Comparison of ENCODE assay signal across 7 cellular contexts in the genomic region with DNA sequence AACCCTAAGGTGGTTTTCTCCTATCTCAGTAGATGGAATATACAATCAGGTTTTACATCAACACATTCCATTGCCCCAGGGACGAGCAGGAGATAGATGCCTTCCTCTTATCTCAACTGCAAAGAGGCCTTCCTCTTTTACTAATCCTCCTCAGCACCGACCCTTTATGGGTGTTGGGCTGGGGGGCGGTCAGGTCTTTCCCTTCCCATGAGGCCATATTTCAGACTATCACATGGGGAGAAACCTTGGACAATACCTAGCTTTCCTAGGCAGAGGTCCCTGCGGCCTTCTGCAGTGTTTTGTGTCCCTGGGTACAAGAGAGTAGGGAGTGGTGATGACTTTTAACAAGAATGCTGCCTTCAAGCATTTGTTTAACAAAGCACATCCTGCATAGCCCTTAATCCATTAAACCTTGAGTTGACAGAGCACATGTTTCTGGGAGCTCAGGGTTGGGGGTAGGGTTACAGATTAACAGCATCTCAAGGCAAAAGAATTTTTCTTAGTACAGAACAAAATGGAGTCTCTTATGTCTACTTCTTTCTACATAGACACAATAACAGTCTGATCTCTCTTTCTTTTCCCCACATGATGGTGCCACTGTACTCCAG. TPM values are rescaled to one million over a fixed set of nuclear protein-coding genes. Genes with fewer than 3 reads are reported as not detected.
A peak's percentile ranks its signal among the peaks of the same experiment; 100 is the strongest.
DNase-seq lines count a peak whose midpoint lies in the region; ATAC-seq, FAIRE-seq and TF ChIP-seq lines count a peak whose summit lies in the region.
"Not testable (repeated sequence)": the region's sequence is repeated elsewhere in the genome, so short reads cannot be mapped to it uniquely, and the experiment has no call there.

No MANE protein-coding gene starts in this region.

- not testable (repeated sequence) for H3K56ac ChIP-seq in IMR-90 (ENCODE audit: extremely low read depth, insufficient read depth, low read length); H1 (replicated peaks; ENCODE audit: insufficient read length, low read depth, low read length)

- H3K9me3 Mint-ChIP-seq in neural progenitor cell = not testable (repeated sequence)

- TF ChIP-seq CTCF in IMR-90 (conservative IDR thresholded peaks at IDR 0.05; ENCODE audit: low read depth, low read length); H1 (IDR thresholded peaks at IDR 0.05; ENCODE audit: control extremely low read depth in 1 of 3, insufficient read depth in 1 of 3, low read depth in 1 of 3, low read length in 3 of 3); neural progenitor cell (IDR thresholded peaks at IDR 0.05): not testable (repeated sequence)

- intact Hi-C loops in IMR-90 (cut with micrococcal nuclease) = not testable (repeated sequence)

- not testable (repeated sequence) for H3K4me2 ChIP-seq in IMR-90 (ENCODE audit: low read depth, low read length)
- H3K4me2 ChIP-seq in H1 (ENCODE audit: insufficient read depth in 1 of 2, low read depth in 2 of 2, low read length in 2 of 2) (peak overlapping the region; percentile 30 to 68; a peak in 3 of 4 replicates), neural progenitor cell (peak overlapping the region; percentile 42)

- not testable (repeated sequence) for H2BK15ac ChIP-seq in IMR-90 (ENCODE audit: low read depth, low read length); H1 (ENCODE audit: low read length)

- not testable (repeated sequence) for H3K4me1 ChIP-seq in IMR-90 (ENCODE audit: control insufficient read depth, insufficient read depth, low read length)
- H3K4me1 ChIP-seq in H1 (replicated peaks in 1 of 4; ENCODE audit: control insufficient read depth in 3 of 4, insufficient read depth in 4 of 4, low read length in 3 of 4) (peaks cover 0 to 12% (median 5%) of the 10 kb centered on the region in 4 experiments; a peak in 5 of 7 replicates), iPS-15b (ENCODE audit: control insufficient read depth, insufficient read depth, low read length) (peaks cover 11% of the 10 kb centered on the region), neural progenitor cell (peaks cover 12% of the 10 kb centered on the region)

- POLR2A ChIA-PET in IMR-90 (lab: Charles Lee; ENCODE audit: unreplicated experiment) = not testable (repeated sequence)
- POLR2A ChIA-PET in H1 (lab: Charles Lee; ENCODE audit: partially characterized antibody) = interaction anchor here (0.9 to 3.4 kb wide), 9 partner anchors 9 to 62 kb away, joined by 3 to 25 read pairs (median 5); partner anchors contain the start of gene KCTD7

- BruUV-seq in IMR-90 (replicated peaks; lab: Mats Ljungman, UMichigan) = not testable (repeated sequence)

- peak overlapping the region; percentile 47; the same call in 1 of the 2 replicates for H3K4ac ChIP-seq in IMR-90 (ENCODE audit: low read depth, low read length)
- not testable (repeated sequence) for H3K4ac ChIP-seq in H1 (replicated peaks; ENCODE audit: insufficient read length, low read depth, low read length)

- not testable (repeated sequence) for H3K79me1 ChIP-seq in IMR-90 (ENCODE audit: low read depth in 1 of 2, low read length in 2 of 2); H1 (ENCODE audit: low read depth, low read length)

- not testable (repeated sequence) for ATAC-seq in IMR-90 (ENCODE audit: low read depth)

- H3K9ac ChIP-seq in IMR-90 (ENCODE audit: low read depth, low read length); H1 (replicated peaks in 1 of 4; ENCODE audit: extremely low read depth in 1 of 4, low read depth in 3 of 4, low read length in 3 of 4); neural progenitor cell: not testable (repeated sequence)
- peak overlapping the region; percentile 65 for H3K9ac ChIP-seq in iPS-15b (ENCODE audit: low read depth, low read length)

- not testable (repeated sequence) for H3K23me2 ChIP-seq in H1 (ENCODE audit: low read depth, low read length)

- H3K27ac ChIP-seq in IMR-90 (ENCODE audit: insufficient read depth, low read length) (peak overlapping the region; percentile 34; the same call in 1 of the 2 replicates), H1 (ENCODE audit: low read depth, low read length) (peak overlapping the region; percentile 50; the same call in 1 of the 2 replicates)
- not testable (repeated sequence) for H3K27ac ChIP-seq in neural progenitor cell

- no CpG with 5 or more reads among the region's 4 CpGs for WGBS in IMR-90 (ENCODE audit: extremely low coverage in 2 of 2, insufficient read length in 1 of 2), 2 experiments
- WGBS in H1 (ENCODE audit: extremely low coverage in 1 of 2, insufficient coverage in 1 of 2, insufficient read length in 1 of 2, insufficient replicate concordance in 2 of 2, low coverage in 1 of 2, low lambda C conversion rate in 2 of 2, missing lambda C conversion rate in 1 of 2), 2 experiments = 27% methylated on average over 4 of the region's 4 CpGs; no CpG with 5 or more reads in 1 of the 2 experiments

- H3K23ac ChIP-seq in IMR-90 (ENCODE audit: low read depth, low read length); H1 (ENCODE audit: insufficient read length): not testable (repeated sequence)

- H2BK20ac ChIP-seq in IMR-90 (ENCODE audit: low read depth, low read length) = peak overlapping the region; percentile 62; the same call in 1 of the 2 replicates
- H2BK20ac ChIP-seq in H1 (ENCODE audit: low read length) = not testable (repeated sequence)

- H3K4me1 Mint-ChIP-seq in neural progenitor cell = peaks cover 10% of the 10 kb centered on the region

- not testable (repeated sequence) for H3K36me3 ChIP-seq in H7 (replicated peaks; ENCODE audit: control insufficient read depth, insufficient read depth, low read length); IMR-90 (ENCODE audit: control insufficient read depth, insufficient read depth, low read length); H1 (ENCODE audit: control insufficient read depth in 2 of 4, insufficient read depth in 4 of 4, low read length in 3 of 4); iPS-15b (ENCODE audit: control insufficient read depth, insufficient read depth, low read length); neural progenitor cell

- not testable (repeated sequence) for H3K36me3 Mint-ChIP-seq in neural progenitor cell

- H3K18ac ChIP-seq in IMR-90 (ENCODE audit: low read depth, low read length); H1 (ENCODE audit: extremely low read depth, low read length): not testable (repeated sequence)

- not testable (repeated sequence) for H3K4me3 ChIP-seq in H7 (ENCODE audit: insufficient read depth, low read depth, low read length); IMR-90 (ENCODE audit: insufficient read depth, low read depth, low read length); iPS-15b (ENCODE audit: low read depth, low read length); neural progenitor cell
- H3K4me3 ChIP-seq in H1 (ENCODE audit: extremely low read depth in 1 of 4, insufficient read depth in 2 of 4, low read depth in 3 of 4, low read length in 4 of 4) = peak overlapping the region in 1 of 4 experiments; percentile 19; a peak in 1 of 8 replicates

- H4K20me1 ChIP-seq in IMR-90 (ENCODE audit: insufficient read depth, low read length); H1 (replicated peaks in 1 of 2; ENCODE audit: control insufficient read depth in 1 of 2, insufficient read depth in 2 of 2, low read length in 2 of 2); neural progenitor cell (ENCODE audit: low read depth): not testable (repeated sequence)

- 0 out of 2 replicates have a peak overlapping the region, but pooled peaks have one; percentile 12 for H2AK5ac ChIP-seq in IMR-90 (ENCODE audit: low read depth, low read length)
- H2AK5ac ChIP-seq in H1 (ENCODE audit: low read depth, low read length) = not testable (repeated sequence)

- not testable (repeated sequence) for H2BK12ac ChIP-seq in H1 (ENCODE audit: low read depth, low read length)

- FAIRE-seq in H1 (lab: Jason Lieb, UNC) = peak; percentile 42

- not testable (repeated sequence) for H2BK5ac ChIP-seq in IMR-90 (ENCODE audit: low read depth, low read length, poor library complexity, severe bottlenecking)
- peak overlapping the region; percentile 71; the same call in 1 of the 2 replicates for H2BK5ac ChIP-seq in H1 (ENCODE audit: low read depth, low read length)

- H4K91ac ChIP-seq in IMR-90 (ENCODE audit: insufficient read depth, low read depth, low read length) = not testable (repeated sequence)
- H4K91ac ChIP-seq in H1 (replicated peaks; ENCODE audit: insufficient read length, low read length) = peak overlapping the region; percentile 81

- 0 out of 2 replicates have a peak overlapping the region, but pooled peaks have one; percentile 71 for H3K14ac ChIP-seq in IMR-90 (replicated peaks; ENCODE audit: low read depth, low read length)
- not testable (repeated sequence) for H3K14ac ChIP-seq in H1 (ENCODE audit: insufficient read length)

- dilution Hi-C loops in IMR-90 (cut with HindIII; ENCODE audit: low sequenced_read_pairs, unreplicated experiment) = not testable (repeated sequence)

- not testable (repeated sequence) for TF ChIP-seq RAD21 in IMR-90 (IDR thresholded peaks at IDR 0.05; ENCODE audit: low read length); H1 (IDR thresholded peaks at IDR 0.05 in 1 of 2, conservative IDR thresholded peaks at IDR 0.05 in 1 of 2; ENCODE audit: low read depth in 2 of 2, low read length in 2 of 2)

- 0 out of 2 replicates have a peak overlapping the region, but pooled peaks have one; percentile 49 for H4K5ac ChIP-seq in IMR-90 (ENCODE audit: low read depth, low read length)
- H4K5ac ChIP-seq in H1 (ENCODE audit: insufficient read length, low read depth, low read length) = not testable (repeated sequence)

- H3K27me3 Mint-ChIP-seq in neural progenitor cell (ENCODE audit: insufficient read depth, low read depth) = not testable (repeated sequence)

- in situ Hi-C loops in IMR-90 (cut with MboI; ENCODE audit: low sequenced_read_pairs) = not testable (repeated sequence)

- not testable (repeated sequence) for H3K27ac Mint-ChIP-seq in neural progenitor cell

- H3K27me3 ChIP-seq in H7 (ENCODE audit: control insufficient read depth, insufficient read depth, low read length); IMR-90 (ENCODE audit: control insufficient read depth, insufficient read depth, low read length); H1 (replicated peaks in 1 of 4; ENCODE audit: control insufficient read depth in 3 of 4, extremely low read depth in 1 of 4, insufficient read depth in 3 of 4, low read length in 3 of 4); iPS-15b (ENCODE audit: control insufficient read depth, insufficient read depth, low read length); neural progenitor cell: not testable (repeated sequence)

- not testable (repeated sequence) for TF ChIP-seq POLR2A in IMR-90 (IDR thresholded peaks at IDR 0.05; ENCODE audit: low read depth, low read length)
- TF ChIP-seq POLR2A in H1 (IDR thresholded peaks at IDR 0.05; ENCODE audit: control extremely low read depth in 1 of 2, low read depth in 2 of 2, low read length in 2 of 2) = peak; percentile 29 to 54

- H2AK9ac ChIP-seq in IMR-90 (replicated peaks; ENCODE audit: low read depth, low read length, poor library complexity) = not testable (repeated sequence)

- H2BK120ac ChIP-seq in IMR-90 (ENCODE audit: low read depth, low read length) = peak overlapping the region; percentile 60
- not testable (repeated sequence) for H2BK120ac ChIP-seq in H1 (replicated peaks; ENCODE audit: low read depth, low read length)

- H3K79me2 ChIP-seq in H1 (ENCODE audit: control insufficient read depth in 1 of 2, insufficient read depth in 2 of 2, low read length in 2 of 2); neural progenitor cell (ENCODE audit: low read depth): not testable (repeated sequence)

- not testable (repeated sequence) for H3K9me3 ChIP-seq in IMR-90 (ENCODE audit: control insufficient read depth, insufficient read depth, low read length); H1 (ENCODE audit: insufficient read depth in 2 of 2, low read depth in 1 of 2, low read length in 1 of 2); iPS-15b (ENCODE audit: control insufficient read depth, insufficient read depth, low read length); neural progenitor cell (ENCODE audit: low read depth)

- peak overlapping the region in 1 of 2 experiments; percentile 41; a peak in 2 of 4 replicates for H4K8ac ChIP-seq in IMR-90 (ENCODE audit: low read depth in 2 of 2, low read length in 2 of 2)
- H4K8ac ChIP-seq in H1 (ENCODE audit: extremely low read depth, insufficient read depth, low read length) = not testable (repeated sequence)

- H3K4me3 Mint-ChIP-seq in neural progenitor cell = not testable (repeated sequence)

- not testable (repeated sequence) for H3F3A ChIP-seq in neural progenitor cell (ENCODE audit: low read depth)

- H3K9me1 ChIP-seq in IMR-90 (ENCODE audit: insufficient read depth, low read length) = not testable (repeated sequence)

- CTCF ChIA-PET in IMR-90 (lab: Yijun Ruan, JAX) = not testable (repeated sequence)
- CTCF ChIA-PET in H1 (lab: Charles Lee; ENCODE audit: partially characterized antibody) = interaction anchor here (4.1 kb wide), 1 partner anchor 13 kb away, joined by 12 read pairs; no protein-coding TSS in a partner anchor

- not testable (repeated sequence) for H2AFZ ChIP-seq in IMR-90 (replicated peaks; ENCODE audit: low read length, poor library complexity); H1 (ENCODE audit: low read length)
- peak overlapping the region; percentile 94 for H2AFZ ChIP-seq in neural progenitor cell (replicated peaks)

- not testable (repeated sequence) for TF ChIP-seq EP300 in H1 (IDR thresholded peaks at IDR 0.05; ENCODE audit: borderline replicate concordance in 1 of 2, low read depth in 2 of 2, low read length in 2 of 2)

- DNase-seq in H7 (peak; percentile 43), IMR-90 (peak; percentile 38), OCI-M1 (lab: John Stamatoyannopoulos, UW) (peak; percentile 37), H1 (ENCODE audit: low read depth in 1 of 2, low spot score in 2 of 2) (peak; percentile 41 to 50), left kidney (ENCODE audit: low read depth, low spot score) (peak; percentile 47), neural progenitor cell (ENCODE audit: low spot score) (peak; percentile 40)

RNA-seq across cellular contexts. Expression of gene KCTD7, which starts 9.2 kb away (rescaled TPM):
- total RNA-seq in H7 (2014; rRNA removed; shearing (Covaris generic)) = 11.6 and 20.5 TPM in 2 replicates
- total RNA-seq in IMR-90 (2012; rRNA removed) (6.1 TPM in 2 replicates), neural progenitor cell (ENCODE audit: low replicate concordance) (9.2 and 18.8 TPM in 2 replicates)
- polyA plus RNA-seq in IMR-90 (2012; rRNA removed) (11.3 and 12.8 TPM in 2 replicates), H1 (2011; rRNA removed) (11.9 and 20.9 TPM in 2 replicates)
- polyA plus RNA-seq in IMR-90 (2012; cell fraction: cytosol; rRNA removed) = 8.9 and 12.4 TPM in 2 replicates
- 40.0 and 52.6 TPM in 2 replicates for polyA plus RNA-seq in IMR-90 (2012; cell fraction: nucleus; rRNA removed; ENCODE audit: low replicate concordance)
- total RNA-seq in H1 (2021; fragmentation: NEBNext Ultra II Directional; extraction: Animal tissue kit (Norgen Biotek cat#: 25700)) = 7.7 and 8.6 TPM in 2 replicates
- polyA plus RNA-seq in H1 (2011; cell fraction: cytosol; rRNA removed) = 15.6 TPM
- polyA plus RNA-seq in H1 (2011; cell fraction: nucleus; rRNA removed) = 27.3 TPM
- polyA plus RNA-seq in H1 (2012, experiment 1 of 2) = 5.4 to 7.5 TPM (median 6.9 TPM) in 4 replicates
- 4.1 TPM for polyA plus RNA-seq in H1 (2012, experiment 2 of 2)
- 6.6 TPM for polyA plus RNA-seq in H1 (2013, experiment 1 of 2)
- 6.0 TPM for polyA plus RNA-seq in H1 (2013, experiment 2 of 2)
- polyA minus RNA-seq in H1 (2011; rRNA and poly(A)+ RNA removed) = 12.0 and 16.0 TPM in 2 replicates
- 7.9 TPM for polyA minus RNA-seq in H1 (2011; cell fraction: cytosol; rRNA and poly(A)+ RNA removed)
- polyA minus RNA-seq in H1 (2011; cell fraction: nucleus; rRNA and poly(A)+ RNA removed) = 9.1 TPM
